Comparison of ENCODE assay signal across 11 cellular contexts in the genomic region with DNA sequence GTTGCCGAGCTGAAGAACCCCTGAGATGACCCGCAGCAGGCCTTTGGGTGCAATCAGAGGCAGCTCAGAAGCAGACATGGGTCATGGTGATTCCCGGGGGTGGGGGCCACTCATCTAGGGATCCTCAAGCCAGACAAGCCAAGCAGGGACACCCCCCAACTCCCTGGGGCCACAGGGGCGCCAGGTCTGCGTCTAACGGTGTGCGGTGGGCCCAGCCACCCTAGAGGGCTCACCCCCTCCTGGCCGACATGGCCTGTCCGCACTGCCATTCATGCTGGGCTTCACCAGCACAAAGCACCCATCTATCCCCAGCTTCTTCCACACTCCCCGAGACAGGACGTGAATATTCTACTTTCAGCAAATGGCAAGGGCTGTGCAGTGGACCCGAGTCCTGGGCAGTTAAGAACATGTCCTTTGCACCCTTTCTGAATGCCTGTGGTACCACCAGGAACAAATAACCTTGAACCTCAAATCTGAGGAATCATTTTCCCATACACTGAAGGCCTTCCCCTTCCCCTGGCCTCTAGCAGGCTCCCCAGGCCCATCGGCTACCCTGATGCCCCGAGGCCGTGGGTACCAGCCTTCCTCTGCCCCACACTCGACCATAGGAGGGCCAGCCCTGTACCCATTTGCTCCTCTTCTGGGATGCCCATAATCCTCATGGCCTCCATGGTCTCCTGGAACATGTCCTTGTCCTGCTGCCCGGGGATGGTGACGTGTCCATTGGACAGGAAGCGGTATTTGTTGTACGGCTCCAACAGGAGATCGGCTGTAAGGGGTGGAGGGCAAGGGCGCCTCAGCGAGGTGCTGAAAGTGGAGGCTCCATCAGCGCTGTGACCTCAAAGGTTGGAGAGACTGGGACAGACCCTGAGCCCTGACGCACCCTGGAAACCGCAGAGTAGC.
DNase-seq lines count a peak whose midpoint lies in the region; ATAC-seq and TF ChIP-seq lines count a peak whose summit lies in the region.
"Had no signal": no experiment of that assay in that cellular context is flagged by ENCODE, and none has a peak within 500 bp of the region (broad histone marks: within the 10 kb centered on the region; RNA-seq: fewer than 3 reads in every experiment).

No MANE protein-coding gene starts in this region.

- H3K4me3 ChIP-seq in ascending aorta: no peak overlapping the region
- no peak overlapping the region for H3K4me3 ChIP-seq in lung
- H3K4me3 ChIP-seq in tibial artery: no peak overlapping the region

- H3K36me3 Mint-ChIP-seq in activated naive CD4-positive, alpha-beta T cell treated with anti-CD3 and anti-CD28 coated beads, Interleukin-2, amount 50 U/mL, for 24 hours: peaks cover 14% of the 10 kb centered on the region

- H3K4me3 Mint-ChIP-seq in activated naive CD4-positive, alpha-beta T cell treated with anti-CD3 and anti-CD28 coated beads, Interleukin-2, amount 50 U/mL, for 24 hours: no peak overlapping the region

- H3K27me3 ChIP-seq in ascending aorta (no peaks in the 10 kb centered on the region), lung (ENCODE audit: control insufficient read depth, insufficient read depth) (no peaks in the 10 kb centered on the region), tibial artery (no peaks in the 10 kb centered on the region)

- peak overlapping the region; percentile 65 for H3K27ac Mint-ChIP-seq in activated naive CD4-positive, alpha-beta T cell treated with anti-CD3 and anti-CD28 coated beads, Interleukin-2, amount 50 U/mL, for 24 hours

- peak overlapping the region; percentile 98 to 99 for H3K27ac ChIP-seq in ascending aorta
- H3K27ac ChIP-seq in lung (ENCODE audit: low read depth in 1 of 2, low read length in 1 of 2): peak overlapping the region; percentile 43 to 51
- peak overlapping the region; percentile 95 for H3K27ac ChIP-seq in tibial artery

- H3K27me3 Mint-ChIP-seq in activated naive CD4-positive, alpha-beta T cell treated with anti-CD3 and anti-CD28 coated beads, Interleukin-2, amount 50 U/mL, for 24 hours: no peaks in the 10 kb centered on the region

- H3K4me1 Mint-ChIP-seq in activated naive CD4-positive, alpha-beta T cell treated with anti-CD3 and anti-CD28 coated beads, Interleukin-2, amount 50 U/mL, for 24 hours: peaks cover 4% of the 10 kb centered on the region

- no peaks in the 10 kb centered on the region for H3K9me3 Mint-ChIP-seq in activated naive CD4-positive, alpha-beta T cell treated with anti-CD3 and anti-CD28 coated beads, Interleukin-2, amount 50 U/mL, for 24 hours

- ATAC-seq in lung (ENCODE audit: insufficient read depth, low FRiP score): no peak

- H3K4me1 ChIP-seq in ascending aorta (peaks cover 24 to 40% of the 10 kb centered on the region in 2 donors), lung (ENCODE audit: control insufficient read depth in 2 of 2, insufficient read depth in 2 of 2, low read length in 2 of 2) (peaks cover 12 to 20% of the 10 kb centered on the region in 2 donors), tibial artery (peaks cover 0 to 63% (median 37%) of the 10 kb centered on the region in 4 donors)

- 85 to 89% methylated on average over 25 to 26 of the region's 26 CpGs for WGBS in lung, 2 donors

- no peak for TF ChIP-seq CTCF in ascending aorta (IDR thresholded peaks at IDR 0.05)
- no peak for TF ChIP-seq CTCF in lung (IDR thresholded peaks at IDR 0.05; ENCODE audit: control extremely low read depth, extremely low read depth)
- TF ChIP-seq CTCF in tibial artery (IDR thresholded peaks at IDR 0.05): no peak

- H3K36me3 ChIP-seq in ascending aorta: peaks cover 94 to 95% of the 10 kb centered on the region in 2 donors
- peaks cover 30 to 74% of the 10 kb centered on the region in 2 donors for H3K36me3 ChIP-seq in lung (ENCODE audit: control insufficient read depth in 2 of 2, insufficient read depth in 2 of 2, low read length in 2 of 2)
- H3K36me3 ChIP-seq in tibial artery: peaks cover 76 to 95% (median 85%) of the 10 kb centered on the region in 3 donors

- intact Hi-C loops in ascending aorta (cut with DNase I): no loop called here
- intact Hi-C loops in tibial artery (cut with DNase I; ENCODE audit: low total_unique reads): loop anchor here (5.0 kb wide), 1 partner anchor 67 kb away; a partner anchor contains a TSS

- DNase-seq in activated naive CD4-positive, alpha-beta T cell treated with Interleukin-2 at 50 U/mL for 16 hours: no peak
- DNase-seq in ascending aorta (ENCODE audit: low spot score in 2 of 2) (no peak), lung (ENCODE audit: low spot score) (no peak), tibial artery (no peak), activated gamma-delta T cell (lab: John Stamatoyannopoulos, UW) (no peak), GM19238 (ENCODE audit: insufficient read length, low spot score) (no peak), NCI-H187 treated with DMSO at 0.1 percent for 48 hours (lab: John Stamatoyannopoulos, UW) (no peak)
- DNase-seq: cortex of kidney; NCI-H2029 treated with DMSO at 0.1 percent for 48 hours; stimulated activated CD8-positive, alpha-beta memory T cell treated with anti-CD3 and anti-CD28 coated beads, Interleukin-4, amount 100 ng/mL, for 48 hours had no signal

- H3K9me3 ChIP-seq in ascending aorta (no peaks in the 10 kb centered on the region), lung (ENCODE audit: control insufficient read depth in 2 of 2, insufficient read depth in 1 of 2, low read length in 1 of 2) (no peaks in the 10 kb centered on the region), tibial artery (no peaks in the 10 kb centered on the region)

Comparison
In these comparisons a context has a peak if more than half of its experiments do, and no peak if none do; other contexts are left out.
1. H3K27ac ChIP-seq: peak in every context shown above with its lines; median percentile 98 in ascending aorta; 95 in tibial artery; 47 in lung.